Comparison of ENCODE assay signal across 1 cellular context in the genomic region with DNA sequence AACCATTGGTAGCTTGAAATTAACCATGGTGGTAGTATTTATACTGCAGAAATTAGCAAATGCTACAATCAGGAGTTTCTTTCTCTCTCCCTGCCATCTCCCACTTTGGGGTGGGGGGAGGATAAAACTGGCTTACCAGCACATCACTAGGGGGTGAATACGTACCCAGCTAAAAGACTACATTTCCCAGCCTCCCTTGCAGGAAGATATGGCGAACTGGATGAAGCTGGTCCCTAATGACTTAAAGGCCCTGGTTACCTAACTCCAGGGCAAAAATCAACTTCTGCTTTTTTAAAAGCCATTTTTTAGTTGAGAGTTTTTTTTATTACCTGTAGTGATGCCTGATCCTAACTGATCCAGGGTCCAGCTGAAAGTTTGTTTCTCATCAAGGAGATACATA.
TF ChIP-seq lines count a peak whose summit lies in the region.

No MANE protein-coding gene starts in this region.

TF ChIP-seq in GM12878, 131 proteins besides CTCF, POLR2A, EP300 and RAD21 (continued from another document):
- TF ChIP-seq, protein P1, sequence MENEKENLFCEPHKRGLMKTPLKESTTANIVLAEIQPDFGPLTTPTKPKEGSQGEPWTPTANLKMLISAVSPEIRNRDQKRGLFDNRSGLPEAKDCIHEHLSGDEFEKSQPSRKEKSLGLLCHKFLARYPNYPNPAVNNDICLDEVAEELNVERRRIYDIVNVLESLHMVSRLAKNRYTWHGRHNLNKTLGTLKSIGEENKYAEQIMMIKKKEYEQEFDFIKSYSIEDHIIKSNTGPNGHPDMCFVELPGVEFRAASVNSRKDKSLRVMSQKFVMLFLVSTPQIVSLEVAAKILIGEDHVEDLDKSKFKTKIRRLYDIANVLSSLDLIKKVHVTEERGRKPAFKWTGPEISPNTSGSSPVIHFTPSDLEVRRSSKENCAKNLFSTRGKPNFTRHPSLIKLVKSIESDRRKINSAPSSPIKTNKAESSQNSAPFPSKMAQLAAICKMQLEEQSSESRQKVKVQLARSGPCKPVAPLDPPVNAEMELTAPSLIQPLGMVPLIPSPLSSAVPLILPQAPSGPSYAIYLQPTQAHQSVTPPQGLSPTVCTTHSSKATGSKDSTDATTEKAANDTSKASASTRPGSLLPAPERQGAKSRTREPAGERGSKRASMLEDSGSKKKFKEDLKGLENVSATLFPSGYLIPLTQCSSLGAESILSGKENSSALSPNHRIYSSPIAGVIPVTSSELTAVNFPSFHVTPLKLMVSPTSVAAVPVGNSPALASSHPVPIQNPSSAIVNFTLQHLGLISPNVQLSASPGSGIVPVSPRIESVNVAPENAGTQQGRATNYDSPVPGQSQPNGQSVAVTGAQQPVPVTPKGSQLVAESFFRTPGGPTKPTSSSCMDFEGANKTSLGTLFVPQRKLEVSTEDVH (IDR thresholded peaks at IDR 0.05; ENCODE audit: low read depth, partially characterized antibody): no peak
- TF ChIP-seq TCF7 (IDR thresholded peaks at IDR 0.05; ENCODE audit: borderline replicate concordance): no peak
- TF ChIP-seq, protein P2, sequence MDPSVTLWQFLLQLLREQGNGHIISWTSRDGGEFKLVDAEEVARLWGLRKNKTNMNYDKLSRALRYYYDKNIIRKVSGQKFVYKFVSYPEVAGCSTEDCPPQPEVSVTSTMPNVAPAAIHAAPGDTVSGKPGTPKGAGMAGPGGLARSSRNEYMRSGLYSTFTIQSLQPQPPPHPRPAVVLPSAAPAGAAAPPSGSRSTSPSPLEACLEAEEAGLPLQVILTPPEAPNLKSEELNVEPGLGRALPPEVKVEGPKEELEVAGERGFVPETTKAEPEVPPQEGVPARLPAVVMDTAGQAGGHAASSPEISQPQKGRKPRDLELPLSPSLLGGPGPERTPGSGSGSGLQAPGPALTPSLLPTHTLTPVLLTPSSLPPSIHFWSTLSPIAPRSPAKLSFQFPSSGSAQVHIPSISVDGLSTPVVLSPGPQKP (IDR thresholded peaks at IDR 0.05; ENCODE audit: low read depth, low read length): no peak
- TF ChIP-seq PAX8 (IDR thresholded peaks at IDR 0.05): no peak
- TF ChIP-seq YBX1 (IDR thresholded peaks at IDR 0.05): no peak
- TF ChIP-seq, protein P3, sequence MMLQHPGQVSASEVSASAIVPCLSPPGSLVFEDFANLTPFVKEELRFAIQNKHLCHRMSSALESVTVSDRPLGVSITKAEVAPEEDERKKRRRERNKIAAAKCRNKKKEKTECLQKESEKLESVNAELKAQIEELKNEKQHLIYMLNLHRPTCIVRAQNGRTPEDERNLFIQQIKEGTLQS (IDR thresholded peaks at IDR 0.05; ENCODE audit: borderline replicate concordance, extremely low read depth, low read depth, low read length): no peak
- TF ChIP-seq YY1 (IDR thresholded peaks at IDR 0.05; ENCODE audit: low read depth, low read length): peak; percentile 81
- no peak for TF ChIP-seq DPF2 (IDR thresholded peaks at IDR 0.05)
- TF ChIP-seq CHD4 (IDR thresholded peaks at IDR 0.05): no peak
- TF ChIP-seq SIX5 (IDR thresholded peaks at IDR 0.05; ENCODE audit: low read depth, low read length, severe bottlenecking): peak; percentile 55
